1 cellular context compared by ENCODE assay signal in the genomic region with DNA sequence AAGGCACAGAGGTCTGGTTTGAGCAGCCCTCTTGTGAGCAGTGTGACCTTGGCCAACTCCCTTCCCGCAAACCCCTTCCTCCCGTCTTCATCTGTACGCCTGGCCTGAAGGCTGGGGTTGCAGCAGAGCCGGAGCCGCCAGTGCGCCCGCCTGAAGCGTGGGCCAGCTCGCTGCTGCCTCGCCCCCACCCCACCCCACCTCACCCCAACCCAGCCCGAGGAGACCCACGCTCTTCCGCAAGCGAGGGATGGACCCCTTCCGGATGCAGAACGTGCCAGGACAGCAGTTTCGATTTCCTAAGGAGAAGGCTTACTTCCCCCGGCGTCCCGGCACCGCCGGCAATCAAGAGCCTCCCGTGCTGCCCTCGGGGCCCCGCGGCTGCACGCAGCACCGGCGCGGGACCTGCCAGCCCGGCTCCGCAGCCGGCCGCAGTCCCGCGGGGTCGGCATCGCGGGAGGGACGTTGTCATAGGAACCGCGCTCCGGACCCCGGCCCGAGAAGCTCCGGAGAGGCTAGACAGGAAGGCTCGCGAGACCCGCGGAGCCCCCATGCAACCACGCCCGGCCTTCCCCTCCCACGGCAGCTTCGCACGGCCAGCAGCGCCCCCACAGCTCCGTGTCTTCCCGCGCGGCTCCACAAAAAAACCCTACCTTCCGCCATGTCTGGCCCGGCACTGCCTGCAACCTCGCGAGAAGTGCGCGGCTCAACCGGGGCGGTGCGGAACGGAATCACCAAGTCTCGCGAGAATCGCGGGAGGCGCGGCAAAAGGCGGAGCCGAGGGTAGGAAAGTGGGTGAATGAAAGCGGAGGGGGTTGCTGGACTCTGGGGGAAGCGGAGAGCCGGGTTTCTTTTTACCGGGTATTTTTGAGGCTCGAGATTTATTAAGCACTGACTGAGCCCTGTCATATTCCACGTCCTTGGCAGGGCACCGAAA.
A peak's percentile ranks its signal among the peaks of the same experiment; 100 is the strongest.
TF ChIP-seq lines count a peak whose summit lies in the region.

A gene with protein sequence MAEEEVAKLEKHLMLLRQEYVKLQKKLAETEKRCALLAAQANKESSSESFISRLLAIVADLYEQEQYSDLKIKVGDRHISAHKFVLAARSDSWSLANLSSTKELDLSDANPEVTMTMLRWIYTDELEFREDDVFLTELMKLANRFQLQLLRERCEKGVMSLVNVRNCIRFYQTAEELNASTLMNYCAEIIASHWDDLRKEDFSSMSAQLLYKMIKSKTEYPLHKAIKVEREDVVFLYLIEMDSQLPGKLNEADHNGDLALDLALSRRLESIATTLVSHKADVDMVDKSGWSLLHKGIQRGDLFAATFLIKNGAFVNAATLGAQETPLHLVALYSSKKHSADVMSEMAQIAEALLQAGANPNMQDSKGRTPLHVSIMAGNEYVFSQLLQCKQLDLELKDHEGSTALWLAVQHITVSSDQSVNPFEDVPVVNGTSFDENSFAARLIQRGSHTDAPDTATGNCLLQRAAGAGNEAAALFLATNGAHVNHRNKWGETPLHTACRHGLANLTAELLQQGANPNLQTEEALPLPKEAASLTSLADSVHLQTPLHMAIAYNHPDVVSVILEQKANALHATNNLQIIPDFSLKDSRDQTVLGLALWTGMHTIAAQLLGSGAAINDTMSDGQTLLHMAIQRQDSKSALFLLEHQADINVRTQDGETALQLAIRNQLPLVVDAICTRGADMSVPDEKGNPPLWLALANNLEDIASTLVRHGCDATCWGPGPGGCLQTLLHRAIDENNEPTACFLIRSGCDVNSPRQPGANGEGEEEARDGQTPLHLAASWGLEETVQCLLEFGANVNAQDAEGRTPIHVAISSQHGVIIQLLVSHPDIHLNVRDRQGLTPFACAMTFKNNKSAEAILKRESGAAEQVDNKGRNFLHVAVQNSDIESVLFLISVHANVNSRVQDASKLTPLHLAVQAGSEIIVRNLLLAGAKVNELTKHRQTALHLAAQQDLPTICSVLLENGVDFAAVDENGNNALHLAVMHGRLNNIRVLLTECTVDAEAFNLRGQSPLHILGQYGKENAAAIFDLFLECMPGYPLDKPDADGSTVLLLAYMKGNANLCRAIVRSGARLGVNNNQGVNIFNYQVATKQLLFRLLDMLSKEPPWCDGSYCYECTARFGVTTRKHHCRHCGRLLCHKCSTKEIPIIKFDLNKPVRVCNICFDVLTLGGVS (minus strand): TSS at position 698 of the 934 bp plus-strand sequence. CDS start 38 bp downstream, at position 660.

TF ChIP-seq in K562, 482 proteins besides CTCF, POLR2A, EP300 and RAD21 (continued from another document and continues in another):
- TF ChIP-seq, protein P1, sequence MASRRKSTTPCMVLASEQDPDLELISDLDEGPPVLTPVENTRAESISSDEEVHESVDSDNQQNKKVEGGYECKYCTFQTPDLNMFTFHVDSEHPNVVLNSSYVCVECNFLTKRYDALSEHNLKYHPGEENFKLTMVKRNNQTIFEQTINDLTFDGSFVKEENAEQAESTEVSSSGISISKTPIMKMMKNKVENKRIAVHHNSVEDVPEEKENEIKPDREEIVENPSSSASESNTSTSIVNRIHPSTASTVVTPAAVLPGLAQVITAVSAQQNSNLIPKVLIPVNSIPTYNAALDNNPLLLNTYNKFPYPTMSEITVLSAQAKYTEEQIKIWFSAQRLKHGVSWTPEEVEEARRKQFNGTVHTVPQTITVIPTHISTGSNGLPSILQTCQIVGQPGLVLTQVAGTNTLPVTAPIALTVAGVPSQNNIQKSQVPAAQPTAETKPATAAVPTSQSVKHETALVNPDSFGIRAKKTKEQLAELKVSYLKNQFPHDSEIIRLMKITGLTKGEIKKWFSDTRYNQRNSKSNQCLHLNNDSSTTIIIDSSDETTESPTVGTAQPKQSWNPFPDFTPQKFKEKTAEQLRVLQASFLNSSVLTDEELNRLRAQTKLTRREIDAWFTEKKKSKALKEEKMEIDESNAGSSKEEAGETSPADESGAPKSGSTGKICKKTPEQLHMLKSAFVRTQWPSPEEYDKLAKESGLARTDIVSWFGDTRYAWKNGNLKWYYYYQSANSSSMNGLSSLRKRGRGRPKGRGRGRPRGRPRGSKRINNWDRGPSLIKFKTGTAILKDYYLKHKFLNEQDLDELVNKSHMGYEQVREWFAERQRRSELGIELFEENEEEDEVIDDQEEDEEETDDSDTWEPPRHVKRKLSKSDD (conservative IDR thresholded peaks at IDR 0.05; ENCODE audit: low read length), result peak; percentile 97
- TF ChIP-seq RBFOX2 (IDR thresholded peaks at IDR 0.05; ENCODE audit: low read depth, low read length), result peak; percentile 90
- peak; percentile 91 for TF ChIP-seq SIN3B (IDR thresholded peaks at IDR 0.05; ENCODE audit: low read depth)
- TF ChIP-seq, protein P2, sequence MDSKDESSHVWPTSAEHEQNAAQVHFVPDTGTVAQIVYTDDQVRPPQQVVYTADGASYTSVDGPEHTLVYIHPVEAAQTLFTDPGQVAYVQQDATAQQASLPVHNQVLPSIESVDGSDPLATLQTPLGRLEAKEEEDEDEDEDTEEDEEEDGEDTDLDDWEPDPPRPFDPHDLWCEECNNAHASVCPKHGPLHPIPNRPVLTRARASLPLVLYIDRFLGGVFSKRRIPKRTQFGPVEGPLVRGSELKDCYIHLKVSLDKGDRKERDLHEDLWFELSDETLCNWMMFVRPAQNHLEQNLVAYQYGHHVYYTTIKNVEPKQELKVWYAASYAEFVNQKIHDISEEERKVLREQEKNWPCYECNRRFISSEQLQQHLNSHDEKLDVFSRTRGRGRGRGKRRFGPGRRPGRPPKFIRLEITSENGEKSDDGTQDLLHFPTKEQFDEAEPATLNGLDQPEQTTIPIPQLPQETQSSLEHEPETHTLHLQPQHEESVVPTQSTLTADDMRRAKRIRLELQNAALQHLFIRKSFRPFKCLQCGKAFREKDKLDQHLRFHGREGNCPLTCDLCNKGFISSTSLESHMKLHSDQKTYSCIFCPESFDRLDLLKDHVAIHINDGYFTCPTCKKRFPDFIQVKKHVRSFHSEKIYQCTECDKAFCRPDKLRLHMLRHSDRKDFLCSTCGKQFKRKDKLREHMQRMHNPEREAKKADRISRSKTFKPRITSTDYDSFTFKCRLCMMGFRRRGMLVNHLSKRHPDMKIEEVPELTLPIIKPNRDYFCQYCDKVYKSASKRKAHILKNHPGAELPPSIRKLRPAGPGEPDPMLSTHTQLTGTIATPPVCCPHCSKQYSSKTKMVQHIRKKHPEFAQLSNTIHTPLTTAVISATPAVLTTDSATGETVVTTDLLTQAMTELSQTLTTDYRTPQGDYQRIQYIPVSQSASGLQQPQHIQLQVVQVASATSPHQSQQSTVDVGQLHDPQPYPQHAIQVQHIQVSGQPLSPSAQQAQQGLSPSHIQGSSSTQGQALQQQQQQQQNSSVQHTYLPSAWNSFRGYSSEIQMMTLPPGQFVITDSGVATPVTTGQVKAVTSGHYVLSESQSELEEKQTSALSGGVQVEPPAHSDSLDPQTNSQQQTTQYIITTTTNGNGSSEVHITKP (IDR thresholded peaks at IDR 0.05; ENCODE audit: partially characterized antibody), result peak; percentile 79
- TF ChIP-seq MAZ (CRISPR knock-in tag; conservative IDR thresholded peaks at IDR 0.05 in 1 of 2, IDR thresholded peaks at IDR 0.05 in 1 of 2), result peak in 1 of 2 experiments; percentile 54; a peak in 2 of 4 replicates
- peak; percentile 61; the same call in 1 of the 2 replicates for TF ChIP-seq IRF2 (CRISPR knock-in tag; IDR thresholded peaks at IDR 0.05)
- peak; percentile 82 for TF ChIP-seq RFX1 (IDR thresholded peaks at IDR 0.05)
- TF ChIP-seq ZNF764 (CRISPR knock-in tag; IDR thresholded peaks at IDR 0.05; ENCODE audit: low read depth), result no peak
- TF ChIP-seq CBFB (CRISPR knock-in tag; IDR thresholded peaks at IDR 0.05), result no peak
- TF ChIP-seq L3MBTL2 (IDR thresholded peaks at IDR 0.05), result peak; percentile 57; the same call in 1 of the 2 replicates
- no peak for TF ChIP-seq BRD9 (IDR thresholded peaks at IDR 0.05; ENCODE audit: low read depth, partially characterized antibody)
- TF ChIP-seq ARID1B (IDR thresholded peaks at IDR 0.05), result no peak
- TF ChIP-seq MYC (IDR thresholded peaks at IDR 0.05; ENCODE audit: low read depth, low read length), result peak; percentile 39; the same call in 1 of the 2 replicates
- no peak for TF ChIP-seq MYC (CRISPR knock-in tag; IDR thresholded peaks at IDR 0.05; ENCODE audit: borderline replicate concordance, low read depth)
- no peak for TF ChIP-seq NFATC3 (IDR thresholded peaks at IDR 0.05)
- TF ChIP-seq HCFC1 (IDR thresholded peaks at IDR 0.05; ENCODE audit: low read depth, low read length), result peak; percentile 29; the same call in 1 of the 2 replicates
- TF ChIP-seq TAF9B (IDR thresholded peaks at IDR 0.05; ENCODE audit: partially characterized antibody), result peak; percentile 55
- TF ChIP-seq SAFB (IDR thresholded peaks at IDR 0.05; ENCODE audit: borderline replicate concordance, low read depth, low read length), result peak; percentile 57; the same call in 1 of the 2 replicates
- TF ChIP-seq CREM (IDR thresholded peaks at IDR 0.05; ENCODE audit: low read depth), result peak; percentile 42; the same call in 1 of the 2 replicates
- TF ChIP-seq, protein P3, sequence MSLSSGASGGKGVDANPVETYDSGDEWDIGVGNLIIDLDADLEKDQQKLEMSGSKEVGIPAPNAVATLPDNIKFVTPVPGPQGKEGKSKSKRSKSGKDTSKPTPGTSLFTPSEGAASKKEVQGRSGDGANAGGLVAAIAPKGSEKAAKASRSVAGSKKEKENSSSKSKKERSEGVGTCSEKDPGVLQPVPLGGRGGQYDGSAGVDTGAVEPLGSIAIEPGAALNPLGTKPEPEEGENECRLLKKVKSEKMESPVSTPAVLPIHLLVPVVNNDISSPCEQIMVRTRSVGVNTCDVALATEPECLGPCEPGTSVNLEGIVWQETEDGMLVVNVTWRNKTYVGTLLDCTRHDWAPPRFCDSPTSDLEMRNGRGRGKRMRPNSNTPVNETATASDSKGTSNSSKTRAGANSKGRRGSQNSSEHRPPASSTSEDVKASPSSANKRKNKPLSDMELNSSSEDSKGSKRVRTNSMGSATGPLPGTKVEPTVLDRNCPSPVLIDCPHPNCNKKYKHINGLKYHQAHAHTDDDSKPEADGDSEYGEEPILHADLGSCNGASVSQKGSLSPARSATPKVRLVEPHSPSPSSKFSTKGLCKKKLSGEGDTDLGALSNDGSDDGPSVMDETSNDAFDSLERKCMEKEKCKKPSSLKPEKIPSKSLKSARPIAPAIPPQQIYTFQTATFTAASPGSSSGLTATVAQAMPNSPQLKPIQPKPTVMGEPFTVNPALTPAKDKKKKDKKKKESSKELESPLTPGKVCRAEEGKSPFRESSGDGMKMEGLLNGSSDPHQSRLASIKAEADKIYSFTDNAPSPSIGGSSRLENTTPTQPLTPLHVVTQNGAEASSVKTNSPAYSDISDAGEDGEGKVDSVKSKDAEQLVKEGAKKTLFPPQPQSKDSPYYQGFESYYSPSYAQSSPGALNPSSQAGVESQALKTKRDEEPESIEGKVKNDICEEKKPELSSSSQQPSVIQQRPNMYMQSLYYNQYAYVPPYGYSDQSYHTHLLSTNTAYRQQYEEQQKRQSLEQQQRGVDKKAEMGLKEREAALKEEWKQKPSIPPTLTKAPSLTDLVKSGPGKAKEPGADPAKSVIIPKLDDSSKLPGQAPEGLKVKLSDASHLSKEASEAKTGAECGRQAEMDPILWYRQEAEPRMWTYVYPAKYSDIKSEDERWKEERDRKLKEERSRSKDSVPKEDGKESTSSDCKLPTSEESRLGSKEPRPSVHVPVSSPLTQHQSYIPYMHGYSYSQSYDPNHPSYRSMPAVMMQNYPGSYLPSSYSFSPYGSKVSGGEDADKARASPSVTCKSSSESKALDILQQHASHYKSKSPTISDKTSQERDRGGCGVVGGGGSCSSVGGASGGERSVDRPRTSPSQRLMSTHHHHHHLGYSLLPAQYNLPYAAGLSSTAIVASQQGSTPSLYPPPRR (CRISPR knock-in tag; IDR thresholded peaks at IDR 0.05; ENCODE audit: borderline replicate concordance), result no peak
- TF ChIP-seq GABPA (tag; conservative IDR thresholded peaks at IDR 0.05; ENCODE audit: low read depth), result peak; percentile 46; the same call in 1 of the 2 replicates
- TF ChIP-seq SAP30 (IDR thresholded peaks at IDR 0.05; ENCODE audit: borderline replicate concordance, insufficient read depth, low read depth, low read length, poor library complexity, severe bottlenecking), result peak; percentile 75
- TF ChIP-seq POLR2G (IDR thresholded peaks at IDR 0.05; ENCODE audit: low read depth, low read length), result peak; percentile 93
- peak; percentile 37; the same call in 1 of the 2 replicates for TF ChIP-seq POLR2AphosphoS5 (IDR thresholded peaks at IDR 0.05; ENCODE audit: control insufficient read depth, insufficient read depth, low read depth, low read length)
- peak; percentile 57 for TF ChIP-seq ZFX (CRISPR knock-in tag; IDR thresholded peaks at IDR 0.05)
- TF ChIP-seq SP1 (CRISPR knock-in tag; IDR thresholded peaks at IDR 0.05), result peak; percentile 53; the same call in 1 of the 2 replicates
- peak; percentile 67 for TF ChIP-seq KDM5B (IDR thresholded peaks at IDR 0.05; ENCODE audit: insufficient replicate concordance, low read depth, low read length)
- TF ChIP-seq, protein P4, sequence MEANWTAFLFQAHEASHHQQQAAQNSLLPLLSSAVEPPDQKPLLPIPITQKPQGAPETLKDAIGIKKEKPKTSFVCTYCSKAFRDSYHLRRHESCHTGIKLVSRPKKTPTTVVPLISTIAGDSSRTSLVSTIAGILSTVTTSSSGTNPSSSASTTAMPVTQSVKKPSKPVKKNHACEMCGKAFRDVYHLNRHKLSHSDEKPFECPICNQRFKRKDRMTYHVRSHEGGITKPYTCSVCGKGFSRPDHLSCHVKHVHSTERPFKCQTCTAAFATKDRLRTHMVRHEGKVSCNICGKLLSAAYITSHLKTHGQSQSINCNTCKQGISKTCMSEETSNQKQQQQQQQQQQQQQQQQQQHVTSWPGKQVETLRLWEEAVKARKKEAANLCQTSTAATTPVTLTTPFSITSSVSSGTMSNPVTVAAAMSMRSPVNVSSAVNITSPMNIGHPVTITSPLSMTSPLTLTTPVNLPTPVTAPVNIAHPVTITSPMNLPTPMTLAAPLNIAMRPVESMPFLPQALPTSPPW (CRISPR knock-in tag; IDR thresholded peaks at IDR 0.05), result peak; percentile 72
- peak; percentile 79; the same call in 1 of the 2 replicates for TF ChIP-seq PHF8 (IDR thresholded peaks at IDR 0.05; ENCODE audit: borderline replicate concordance, low read length)
